Comparison of ENCODE assay signal across 10 cellular contexts in the genomic region with DNA sequence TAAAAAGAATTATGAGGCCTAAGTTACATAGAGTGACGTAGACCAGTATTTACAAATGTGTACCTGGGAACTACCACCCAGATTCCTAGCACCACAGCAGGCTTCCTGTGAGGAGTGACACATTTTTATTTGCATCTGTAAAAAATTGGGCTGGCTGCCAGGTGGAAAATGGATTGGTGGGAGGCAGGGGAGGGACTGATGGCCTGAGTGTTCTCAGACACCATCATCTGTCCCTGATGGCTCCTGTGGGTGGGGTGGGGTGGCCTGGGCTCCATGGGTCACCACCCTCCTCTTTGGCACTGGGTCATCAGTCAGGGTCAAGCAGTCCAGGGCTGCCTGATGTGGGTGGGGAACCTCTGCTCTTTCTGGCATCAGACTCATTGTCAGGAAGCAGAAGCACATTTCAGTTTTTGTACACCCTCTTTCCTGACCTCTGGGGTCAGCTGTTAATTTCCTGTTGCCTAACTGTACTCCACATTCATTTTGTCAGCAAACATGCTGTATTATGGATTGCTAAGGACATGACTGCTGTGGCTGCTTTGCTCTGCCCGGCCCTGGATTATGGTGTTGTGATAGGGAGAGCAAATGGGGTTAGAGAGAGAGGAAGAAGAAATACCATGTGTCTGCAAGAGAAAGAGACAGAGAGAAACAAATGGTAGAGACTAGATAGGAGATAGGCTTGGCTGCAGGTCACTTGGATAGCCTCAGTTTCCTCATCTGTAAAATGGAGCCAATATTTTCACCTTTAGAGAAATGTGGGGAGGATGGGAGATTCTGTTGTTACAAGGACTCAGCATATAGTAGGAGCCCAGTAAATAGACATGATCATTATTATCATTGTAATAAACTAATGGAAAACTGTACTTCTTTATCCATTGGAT. TPM values are rescaled to one million over a fixed set of nuclear protein-coding genes. Genes with fewer than 3 reads are reported as not detected.
A peak's percentile ranks its signal among the peaks of the same experiment; 100 is the strongest.
DNase-seq lines count a peak whose midpoint lies in the region; ATAC-seq and TF ChIP-seq lines count a peak whose summit lies in the region.
"Had no signal": no experiment of that assay in that cellular context is flagged by ENCODE, and none has a peak within 500 bp of the region (broad histone marks: within the 10 kb centered on the region; RNA-seq: fewer than 3 reads in every experiment).

No MANE protein-coding gene starts in this region.

- no peak for TF ChIP-seq CTCF in CD14-positive monocyte (IDR thresholded peaks at IDR 0.05)
- TF ChIP-seq CTCF in mesothelial cell of epicardium (IDR thresholded peaks at IDR 0.05; ENCODE audit: unreplicated experiment) = no peak

- CTCF ChIA-PET in CD8-positive, alpha-beta memory T cell (lab: Charles Lee) = interaction anchor here (1.1 kb wide), 1 partner anchor 36 kb away, joined by 3 read pairs; the partner anchor contains the start of gene B9D1

- H3K4me1 ChIP-seq in CD8-positive, alpha-beta memory T cell (ENCODE audit: insufficient read depth, low read length) = no peaks in the 10 kb centered on the region

- peaks cover 0 to 6% of the 10 kb centered on the region in 2 donors for H3K36me3 Mint-ChIP-seq in CD14-positive monocyte
- no peaks in the 10 kb centered on the region for H3K36me3 Mint-ChIP-seq in dendritic cell treated with granulocyte-macrophage colony-stimulating factor and Interleukin-4, amounts not matched to agents 40 ng/mL and 50 ng/mL, for 4 days (ENCODE audit: low read depth)
- no peaks in the 10 kb centered on the region for H3K36me3 Mint-ChIP-seq in mesothelial cell of epicardium
- peaks cover 0 to 3% (median 0%) of the 10 kb centered on the region in 3 donors for H3K36me3 Mint-ChIP-seq in CD8-positive, alpha-beta memory T cell
- H3K36me3 Mint-ChIP-seq: T-cell had no signal

- no peak overlapping the region for H3K27ac ChIP-seq in CD8-positive, alpha-beta memory T cell (ENCODE audit: low read depth, low read length)

- H3K9me3 Mint-ChIP-seq in CD14-positive monocyte (peaks cover 0 to 2% (median 0%) of the 10 kb centered on the region in 7 donors), mesothelial cell of epicardium (peaks cover 1% of the 10 kb centered on the region)
- H3K9me3 Mint-ChIP-seq in dendritic cell treated with granulocyte-macrophage colony-stimulating factor and Interleukin-4, amounts not matched to agents 40 ng/mL and 50 ng/mL, for 4 days = no peaks in the 10 kb centered on the region
- H3K9me3 Mint-ChIP-seq in CD8-positive, alpha-beta memory T cell = no peaks in the 10 kb centered on the region
- H3K9me3 Mint-ChIP-seq: T-cell had no signal

- H3K4me3 Mint-ChIP-seq in CD14-positive monocyte (peak overlapping the region; percentile 9 to 55), mesothelial cell of epicardium (no peak overlapping the region)
- no peak overlapping the region for H3K4me3 Mint-ChIP-seq in dendritic cell treated with granulocyte-macrophage colony-stimulating factor and Interleukin-4, amounts not matched to agents 40 ng/mL and 50 ng/mL, for 4 days
- H3K4me3 Mint-ChIP-seq in CD8-positive, alpha-beta memory T cell = no peak overlapping the region
- H3K4me3 Mint-ChIP-seq: T-cell had no signal

- DNase-seq in CD14-positive monocyte (ENCODE audit: low spot score) (peak; percentile 90), NCI-H2171 (lab: John Stamatoyannopoulos, UW) (peak; percentile 65), mesothelial cell of epicardium (ENCODE audit: low spot score in 2 of 2, unreplicated experiment in 2 of 2) (no peak), NK-92 (lab: John Stamatoyannopoulos, UW; ENCODE audit: unreplicated experiment) (no peak)
- no peak for DNase-seq in CD8-positive, alpha-beta memory T cell
- DNase-seq in stimulated activated CD4-positive, alpha-beta T cell treated with anti-CD3 and anti-CD28 coated beads, Interleukin-12 subunit alpha, Interleukin-12 subunit beta, amount 100 ng/mL, for 4 hours = no peak
- DNase-seq: GDM1, T-cell had no signal

- intact Hi-C loops in CD14-positive monocyte (cut with micrococcal nuclease) = loop anchor here in 1 of 2 donors (1.0 to 2.0 kb wide), 2 partner anchors 12 to 20 kb away; partner anchors contain the start of gene MAPK7
- intact Hi-C loops in dendritic cell treated with granulocyte-macrophage colony-stimulating factor and Interleukin-4, amounts not matched to agents 40 ng/mL and 50 ng/mL, for 4 days (cut with micrococcal nuclease) = no loop called here

- H3K4me1 Mint-ChIP-seq in CD14-positive monocyte = peaks cover 36% of the 10 kb centered on the region
- H3K4me1 Mint-ChIP-seq in dendritic cell treated with granulocyte-macrophage colony-stimulating factor and Interleukin-4, amounts not matched to agents 40 ng/mL and 50 ng/mL, for 4 days (ENCODE audit: low read depth) = peaks cover 31% of the 10 kb centered on the region
- peaks cover 25% of the 10 kb centered on the region for H3K4me1 Mint-ChIP-seq in mesothelial cell of epicardium
- H3K4me1 Mint-ChIP-seq in CD8-positive, alpha-beta memory T cell = no peaks in the 10 kb centered on the region
- H3K4me1 Mint-ChIP-seq: T-cell had no signal

- no peaks in the 10 kb centered on the region for H3K9me3 ChIP-seq in CD8-positive, alpha-beta memory T cell (ENCODE audit: low read length)

- no peak for ATAC-seq in GM18873 (IDR thresholded peaks at IDR 0.05; ENCODE audit: low FRiP score, unreplicated experiment)
- ATAC-seq: T-cell had no signal

- H3K27ac Mint-ChIP-seq in CD14-positive monocyte (peak overlapping the region; percentile 90 to 99 (median 97)), mesothelial cell of epicardium (peak overlapping the region; percentile 69)
- H3K27ac Mint-ChIP-seq in dendritic cell treated with granulocyte-macrophage colony-stimulating factor and Interleukin-4, amounts not matched to agents 40 ng/mL and 50 ng/mL, for 4 days = peak overlapping the region; percentile 79
- H3K27ac Mint-ChIP-seq in CD8-positive, alpha-beta memory T cell = no peak overlapping the region
- H3K27ac Mint-ChIP-seq: T-cell had no signal

- no peaks in the 10 kb centered on the region for H3K36me3 ChIP-seq in CD8-positive, alpha-beta memory T cell (ENCODE audit: insufficient read depth, low read length)

- POLR2A ChIA-PET in CD8-positive, alpha-beta memory T cell (lab: Charles Lee) = no interaction called here

- H3K27me3 Mint-ChIP-seq in CD14-positive monocyte (ENCODE audit: low read depth in 3 of 3) (peaks cover 0 to 5% (median 2%) of the 10 kb centered on the region in 3 donors), mesothelial cell of epicardium (ENCODE audit: low read depth) (no peaks in the 10 kb centered on the region)
- peaks cover 6% of the 10 kb centered on the region for H3K27me3 Mint-ChIP-seq in dendritic cell treated with granulocyte-macrophage colony-stimulating factor and Interleukin-4, amounts not matched to agents 40 ng/mL and 50 ng/mL, for 4 days
- H3K27me3 Mint-ChIP-seq in CD8-positive, alpha-beta memory T cell = peaks cover 0 to 4% of the 10 kb centered on the region in 2 donors
- H3K27me3 Mint-ChIP-seq: T-cell had no signal

- no peaks in the 10 kb centered on the region for H3K27me3 ChIP-seq in CD8-positive, alpha-beta memory T cell (ENCODE audit: insufficient read depth, low read length, poor library complexity, severe bottlenecking)

- H3K4me3 ChIP-seq in CD8-positive, alpha-beta memory T cell (ENCODE audit: low read length) = no peak overlapping the region

RNA-seq across cellular contexts. Expression of gene MFAP4, which starts 11.6 kb away (rescaled TPM):
- under 1 TPM; 0.12 to 0.73 TPM for polyA plus RNA-seq in CD14-positive monocyte
- 194 to 213 TPM (median 210 TPM) in 3 replicates for total RNA-seq in mesothelial cell of epicardium
- not detected for total RNA-seq in CD8-positive, alpha-beta memory T cell
- polyA plus RNA-seq in CD8-positive, alpha-beta memory T cell = not detected

RNA-seq across cellular contexts. Expression of gene RNF112, which starts 12.5 kb away (rescaled TPM):
- polyA plus RNA-seq in CD14-positive monocyte = not detected
- 2.7 to 4.8 TPM (median 4.2 TPM) in 3 replicates for total RNA-seq in mesothelial cell of epicardium
- total RNA-seq in CD8-positive, alpha-beta memory T cell = under 1 TPM; 0.18 to 0.22 TPM
- polyA plus RNA-seq in CD8-positive, alpha-beta memory T cell = not detected

RNA-seq across cellular contexts. Expression of gene MAPK7, which starts 20.2 kb away (rescaled TPM):
- 1 to 10 TPM; 9.3 to 10.0 TPM for polyA plus RNA-seq in CD14-positive monocyte
- 46.0 to 49.0 TPM (median 47.6 TPM) in 3 replicates for total RNA-seq in mesothelial cell of epicardium
- total RNA-seq in CD8-positive, alpha-beta memory T cell = 10 to 100 TPM; 15.1 to 19.8 TPM
- polyA plus RNA-seq in CD8-positive, alpha-beta memory T cell = 11.2 TPM

RNA-seq across cellular contexts. Expression of gene B9D1, which starts 36.0 kb away (rescaled TPM):
- not detected for polyA plus RNA-seq in CD14-positive monocyte
- 20.9 to 26.2 TPM (median 22.2 TPM) in 3 replicates for total RNA-seq in mesothelial cell of epicardium
- 1 to 10 TPM; 4.8 to 6.8 TPM for total RNA-seq in CD8-positive, alpha-beta memory T cell
- polyA plus RNA-seq in CD8-positive, alpha-beta memory T cell = 0.67 TPM

Comparison
In these comparisons a context has a peak if more than half of its experiments do, and no peak if none do; other contexts are left out.
1. DNase-seq: peak in CD14-positive monocyte (single experiment) and NCI-H2171 (single experiment); none in mesothelial cell of epicardium (0 of 2), NK-92 (single experiment), CD8-positive, alpha-beta memory T cell (0 of 5) and stimulated activated CD4-positive, alpha-beta T cell treated with anti-CD3 and anti-CD28 coated beads, Interleukin-12 subunit alpha, Interleukin-12 subunit beta, amount 100 ng/mL, for 4 hours (single experiment).
2. H3K27ac Mint-ChIP-seq: peak in CD14-positive monocyte (7 of 7), dendritic cell treated with granulocyte-macrophage colony-stimulating factor and Interleukin-4, amounts not matched to agents 40 ng/mL and 50 ng/mL, for 4 days (single experiment) and mesothelial cell of epicardium (single experiment); none in CD8-positive, alpha-beta memory T cell (0 of 8).
3. H3K4me3 Mint-ChIP-seq: peak in CD14-positive monocyte (2 of 2); none in dendritic cell treated with granulocyte-macrophage colony-stimulating factor and Interleukin-4, amounts not matched to agents 40 ng/mL and 50 ng/mL, for 4 days (single experiment), mesothelial cell of epicardium (single experiment) and CD8-positive, alpha-beta memory T cell (0 of 7).
4. RNA of gene MFAP4, which starts 11.6 kb away (total RNA-seq): 194 to 213 TPM in mesothelial cell of epicardium; not detected in CD8-positive, alpha-beta memory T cell; every median in the first group is over 100 times any median in the second.